Comparison of ENCODE assay signal across 8 cellular contexts in the genomic region with DNA sequence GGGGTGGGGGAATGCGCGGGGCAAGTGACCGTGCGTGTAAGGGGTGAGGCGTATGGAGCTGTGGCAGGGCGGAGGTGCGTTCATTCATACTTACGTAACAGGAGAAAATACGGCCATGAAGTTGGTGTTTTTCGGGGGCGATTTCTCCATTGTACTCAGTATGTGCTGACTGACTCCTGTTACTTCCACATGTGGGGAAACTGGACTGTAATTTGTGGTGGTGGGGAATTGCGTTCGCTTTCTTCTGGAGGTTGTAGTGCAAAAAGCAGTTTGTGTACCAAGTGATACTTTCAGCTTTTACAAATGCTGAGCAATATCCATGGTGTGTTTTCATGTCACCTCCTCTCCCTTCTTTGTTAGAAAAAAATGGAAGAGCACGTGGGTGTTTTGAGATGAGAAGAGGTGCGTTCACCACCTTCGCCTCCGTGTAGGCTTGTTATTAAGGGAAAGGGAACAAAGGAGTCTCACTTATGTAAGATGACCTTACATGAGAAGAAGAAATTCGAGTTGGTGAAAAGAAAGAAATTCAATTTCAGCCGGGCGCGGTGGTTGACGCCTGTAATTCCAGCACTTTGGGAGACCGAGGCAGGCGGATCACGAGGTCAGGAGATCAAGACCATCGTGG.
DNase-seq lines count a peak whose midpoint lies in the region; TF ChIP-seq lines count a peak whose summit lies in the region.
"Not testable (repeated sequence)": the region's sequence is repeated elsewhere in the genome, so short reads cannot be mapped to it uniquely, and the experiment has no call there.

No MANE protein-coding gene starts in this region.

- DNase-seq in EL (peak; percentile 86), HS-5 (ENCODE audit: low read depth) (peak; percentile 74), SHP77 (lab: John Stamatoyannopoulos, UW) (peak; percentile 97 to 99), endothelial cell (ENCODE audit: low spot score) (peak; percentile 20), neuronal stem cell (ENCODE audit: low spot score) (peak; percentile 38), superior temporal gyrus (ENCODE audit: extremely low spot score) (peak; percentile 64)
- not testable (repeated sequence) for DNase-seq in adipocyte (ENCODE audit: low read depth)

- H3K4ac ChIP-seq in neuronal stem cell (ENCODE audit: low read length) = not testable (repeated sequence)

- peak overlapping the region; percentile 35 for H2AFZ ChIP-seq in neuronal stem cell (ENCODE audit: low read length)

- not testable (repeated sequence) for H3K9me3 ChIP-seq in adipocyte (ENCODE audit: control insufficient read depth, low read length); iPS-20b (ENCODE audit: insufficient read depth, low read depth, low read length); neuronal stem cell (replicated peaks in 1 of 2; ENCODE audit: control insufficient read depth in 2 of 2, insufficient read depth in 1 of 2, low read depth in 1 of 2, low read length in 2 of 2)

- H3K4me2 ChIP-seq in neuronal stem cell (ENCODE audit: insufficient read depth, low read length, poor library complexity, severe bottlenecking) = peak overlapping the region; percentile 18

- peak overlapping the region; percentile 86 for H3K27ac Mint-ChIP-seq in endothelial cell (ENCODE audit: unreplicated experiment)

- not testable (repeated sequence) for H3K9ac ChIP-seq in adipocyte (ENCODE audit: low read length); neuronal stem cell (ENCODE audit: low read depth, low read length, poor library complexity)
- peak overlapping the region; percentile 45; the same call in 1 of the 2 replicates for H3K9ac ChIP-seq in iPS-20b (ENCODE audit: low read depth, low read length)

- H3K4me3 Mint-ChIP-seq in endothelial cell (ENCODE audit: unreplicated experiment) = peak overlapping the region; percentile 81

- not testable (repeated sequence) for H3K36me3 Mint-ChIP-seq in endothelial cell (ENCODE audit: low read depth, unreplicated experiment)

- H3K23ac ChIP-seq in neuronal stem cell (ENCODE audit: low read depth, low read length, poor library complexity) = not testable (repeated sequence)

- not testable (repeated sequence) for H3K27me3 Mint-ChIP-seq in endothelial cell (ENCODE audit: unreplicated experiment)

- H3K18ac ChIP-seq in neuronal stem cell (ENCODE audit: low read length) = not testable (repeated sequence)

- TF ChIP-seq CTCF in endothelial cell (IDR thresholded peaks at IDR 0.05; ENCODE audit: unreplicated experiment) = not testable (repeated sequence)

- H4K8ac ChIP-seq in neuronal stem cell (ENCODE audit: low read depth, low read length) = not testable (repeated sequence)

- not testable (repeated sequence) for H2BK12ac ChIP-seq in neuronal stem cell (ENCODE audit: low read length)

- not testable (repeated sequence) for H3K36me3 ChIP-seq in adipocyte (ENCODE audit: control insufficient read depth, insufficient read depth, low read length, severe bottlenecking); iPS-20b (ENCODE audit: insufficient read depth, low read depth, low read length); neuronal stem cell (replicated peaks in 1 of 2; ENCODE audit: control insufficient read depth in 2 of 2, insufficient read depth in 2 of 2, low read length in 2 of 2)

- peak overlapping the region; percentile 64 for H3K4me3 ChIP-seq in adipocyte (ENCODE audit: low read length)
- 0 out of 2 replicates have a peak overlapping the region, but pooled peaks have one; percentile 38 for H3K4me3 ChIP-seq in iPS-20b (ENCODE audit: low read length)
- H3K4me3 ChIP-seq in neuronal stem cell (ENCODE audit: low read length in 2 of 2) = not testable (repeated sequence)

- not testable (repeated sequence) for H2BK5ac ChIP-seq in neuronal stem cell (ENCODE audit: low read length)

- not testable (repeated sequence) for H3K27ac ChIP-seq in iPS-20b (ENCODE audit: low read length)
- H3K27ac ChIP-seq in neuronal stem cell (replicated peaks; ENCODE audit: low read length) = peak overlapping the region; percentile 40

- not testable (repeated sequence) for H2BK120ac ChIP-seq in neuronal stem cell (ENCODE audit: low read depth, low read length)

- not testable (repeated sequence) for H3K4me1 Mint-ChIP-seq in endothelial cell (ENCODE audit: unreplicated experiment)

- not testable (repeated sequence) for H2BK15ac ChIP-seq in neuronal stem cell (ENCODE audit: low read length)

- H3K9me3 Mint-ChIP-seq in endothelial cell (ENCODE audit: unreplicated experiment) = not testable (repeated sequence)

- not testable (repeated sequence) for H3K14ac ChIP-seq in neuronal stem cell (ENCODE audit: low read length)

- WGBS in neuronal stem cell (ENCODE audit: extremely low coverage in 2 of 2, insufficient read length in 2 of 2, insufficient replicate concordance in 1 of 2), 2 donors = no CpG with 5 or more reads among the region's 26 CpGs

- not testable (repeated sequence) for H3K4me1 ChIP-seq in adipocyte (ENCODE audit: control insufficient read depth, insufficient read depth, low read length); iPS-20b (ENCODE audit: insufficient read depth, low read length); neuronal stem cell (ENCODE audit: control insufficient read depth in 2 of 2, insufficient read depth in 1 of 2, low read depth in 1 of 2, low read length in 2 of 2)

- H3K79me1 ChIP-seq in neuronal stem cell (ENCODE audit: low read depth, low read length) = not testable (repeated sequence)

- H2AK5ac ChIP-seq in neuronal stem cell (ENCODE audit: low read depth, low read length) = not testable (repeated sequence)

- not testable (repeated sequence) for H3K27me3 ChIP-seq in adipocyte (replicated peaks; ENCODE audit: control insufficient read depth, insufficient read depth, low read length); iPS-20b (ENCODE audit: insufficient read depth, low read length); neuronal stem cell (ENCODE audit: control insufficient read depth in 3 of 3, insufficient read depth in 3 of 3, low read depth in 1 of 3, low read length in 3 of 3)

- H4K91ac ChIP-seq in neuronal stem cell (ENCODE audit: low read depth, low read length, poor library complexity) = not testable (repeated sequence)
